18 cellular contexts compared by ENCODE assay signal in the genomic region with DNA sequence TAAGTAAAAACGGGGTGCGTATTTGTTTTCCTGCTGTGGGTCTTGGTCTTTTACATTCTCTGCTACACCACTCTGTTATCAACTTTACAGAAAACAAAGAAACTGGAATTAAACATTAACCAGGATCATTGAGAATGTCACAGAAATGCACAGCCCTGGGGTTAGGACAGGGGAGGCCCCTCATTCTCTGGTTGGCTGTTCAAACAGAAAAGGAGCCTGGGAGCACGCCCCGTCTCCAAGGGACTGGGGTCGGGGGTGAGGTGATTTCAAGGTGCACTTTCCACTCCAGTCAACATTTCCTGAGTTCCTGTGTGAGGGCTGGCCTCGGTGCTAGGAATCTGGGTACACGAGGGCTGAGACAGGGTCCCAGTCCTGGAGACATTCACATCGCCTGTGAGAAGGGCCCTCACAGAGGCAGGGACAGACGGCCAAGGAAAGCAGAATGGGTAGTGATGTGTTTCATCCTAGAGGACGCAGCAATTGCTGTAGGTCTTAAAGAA. TPM values are rescaled to one million over a fixed set of nuclear protein-coding genes. Genes with fewer than 3 reads are reported as not detected.
"Had no signal": no experiment of that assay in that cellular context is flagged by ENCODE, and none has a peak within 500 bp of the region (broad histone marks: within the 10 kb centered on the region; RNA-seq: fewer than 3 reads in every experiment).

No MANE protein-coding gene starts in this region.

- H3K4me3 ChIP-seq: gastrocnemius medialis, heart right ventricle, lower lobe of right lung had no signal

- FAIRE-seq: colon, kidney, urothelium cell line had no signal

- H3K4me3 Mint-ChIP-seq: activated CD4-positive, alpha-beta memory T cell treated with anti-CD3 and anti-CD28 coated beads for 36 hours; activated naive CD8-positive, alpha-beta T cell treated with anti-CD3 and anti-CD28 coated beads, Interleukin-2, amount 10 ng/mL, durations not matched to agents 7 days and 5 days; naive thymus-derived CD8-positive, alpha-beta T cell; stimulated activated naive CD8-positive, alpha-beta T cell treated with anti-CD3 and anti-CD28 coated beads, Interleukin-15, Interleukin-2, amounts not matched to agents 100 ng/mL and 50 ng/mL, for 24 hours had no signal

- H3K36me3 ChIP-seq: gastrocnemius medialis, heart right ventricle, lower lobe of right lung had no signal

- H3K27ac ChIP-seq: gastrocnemius medialis, heart right ventricle, lower lobe of right lung had no signal

- DNase-seq: activated CD4-positive, alpha-beta memory T cell treated with anti-CD3 and anti-CD28 coated beads for 36 hours; activated gamma-delta T cell treated with Interleukin-2 at 50 U/mL for 16 hours; activated naive CD8-positive, alpha-beta T cell treated with anti-CD3 and anti-CD28 coated beads, Interleukin-2, amount 10 ng/mL, durations not matched to agents 7 days and 5 days; activated T-cell treated with anti-CD3 and anti-CD28 coated beads, Interleukin-2, amount 50 U/mL, for 48 hours; aorta; gastrocnemius medialis; heart right ventricle; kidney; lower lobe of right lung; naive thymus-derived CD8-positive, alpha-beta T cell; nucleus accumbens; stimulated activated CD4-positive, alpha-beta T cell treated with anti-CD3 and anti-CD28 coated beads, Interleukin-4, amount 100 ng/mL, for 24 hours had no signal

- H3K27ac Mint-ChIP-seq: activated CD4-positive, alpha-beta memory T cell treated with anti-CD3 and anti-CD28 coated beads for 36 hours; activated naive CD8-positive, alpha-beta T cell treated with anti-CD3 and anti-CD28 coated beads, Interleukin-2, amount 10 ng/mL, durations not matched to agents 7 days and 5 days; stimulated activated naive CD8-positive, alpha-beta T cell treated with anti-CD3 and anti-CD28 coated beads, Interleukin-15, Interleukin-2, amounts not matched to agents 100 ng/mL and 50 ng/mL, for 24 hours had no signal

- H3K36me3 Mint-ChIP-seq: activated CD4-positive, alpha-beta memory T cell treated with anti-CD3 and anti-CD28 coated beads for 36 hours; activated naive CD8-positive, alpha-beta T cell treated with anti-CD3 and anti-CD28 coated beads, Interleukin-2, amount 10 ng/mL, durations not matched to agents 7 days and 5 days had no signal

- ATAC-seq: gastrocnemius medialis; heart right ventricle; lower lobe of right lung; naive thymus-derived CD8-positive, alpha-beta T cell had no signal

- H3K9me3 ChIP-seq: gastrocnemius medialis had no signal

RNA-seq across cellular contexts. Expression of a gene that starts 30.3 kb away (rescaled TPM):
- total RNA-seq: activated CD4-positive, alpha-beta memory T cell treated with anti-CD3 and anti-CD28 coated beads for 36 hours; activated naive CD8-positive, alpha-beta T cell treated with anti-CD3 and anti-CD28 coated beads, Interleukin-2, amount 10 ng/mL, durations not matched to agents 7 days and 5 days; aorta; fibroblast of lung; lower lobe of right lung; naive thymus-derived CD8-positive, alpha-beta T cell; pulmonary artery endothelial cell; T-helper 2 cell treated with Interferon-gamma antibody and Interleukin-4, amounts not matched to agents 100 ng/mL and 5 ng/mL, for 36 hours had no signal
- polyA plus RNA-seq: aorta; fibroblast of lung; naive thymus-derived CD8-positive, alpha-beta T cell had no signal

RNA-seq across cellular contexts. Expression of a gene that starts 48.7 kb away (rescaled TPM):
- total RNA-seq: activated CD4-positive, alpha-beta memory T cell treated with anti-CD3 and anti-CD28 coated beads for 36 hours; activated naive CD8-positive, alpha-beta T cell treated with anti-CD3 and anti-CD28 coated beads, Interleukin-2, amount 10 ng/mL, durations not matched to agents 7 days and 5 days; naive thymus-derived CD8-positive, alpha-beta T cell; pulmonary artery endothelial cell; T-helper 2 cell treated with Interferon-gamma antibody and Interleukin-4, amounts not matched to agents 100 ng/mL and 5 ng/mL, for 36 hours had no signal
- polyA plus RNA-seq: aorta; naive thymus-derived CD8-positive, alpha-beta T cell had no signal
